20 cellular contexts compared by ENCODE assay signal in the genomic region with DNA sequence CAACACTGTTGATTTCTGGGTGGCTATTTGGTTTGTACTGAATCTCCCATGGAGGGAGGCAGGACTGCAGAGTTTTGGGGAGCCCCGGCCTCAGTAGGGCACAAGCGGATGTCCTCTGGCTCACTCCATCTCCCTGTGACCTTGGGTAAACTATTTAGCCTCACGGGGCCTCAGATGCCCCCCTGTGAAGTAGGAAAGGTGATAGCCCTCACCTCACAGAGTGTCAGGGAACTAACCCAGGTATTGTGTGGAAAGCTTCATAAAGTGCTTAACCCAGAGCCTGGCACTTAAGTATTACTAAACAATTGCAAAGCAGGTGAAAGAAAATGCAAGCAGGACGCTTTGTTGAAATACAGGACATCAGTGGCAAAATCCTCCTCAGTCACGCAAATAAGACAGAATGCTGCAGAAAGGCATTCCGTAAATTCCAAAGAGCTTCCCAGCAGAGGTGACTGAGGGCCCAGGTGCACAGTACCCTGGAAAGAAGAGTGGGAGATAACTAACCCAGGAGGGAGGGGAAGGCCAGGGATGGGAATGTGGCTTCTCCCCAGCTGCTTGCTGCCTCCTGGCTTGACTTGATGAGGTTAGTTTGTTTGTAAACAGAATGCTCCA.
"Had no signal": no experiment of that assay in that cellular context is flagged by ENCODE, and none has a peak within 500 bp of the region (broad histone marks: within the 10 kb centered on the region; RNA-seq: fewer than 3 reads in every experiment).

No MANE protein-coding gene starts in this region.

- H3K4me3 ChIP-seq: adrenal gland, body of pancreas, sigmoid colon, suprapubic skin, upper lobe of right lung had no signal

- H3K27me3 ChIP-seq: adrenal gland, body of pancreas, sigmoid colon, suprapubic skin, upper lobe of right lung had no signal

- H3K9me3 Mint-ChIP-seq: activated B cell treated with CpG ODN at 0.5 μM for 24 hours; central memory CD8-positive, alpha-beta T cell; T-helper 1 cell treated with Interleukin-12 subunit alpha and Interleukin-12 subunit beta and Interleukin-4 antibody, amounts not matched to agents 30 μg/mL and 1 μg/mL, for 36 hours had no signal

- FAIRE-seq: kidney had no signal

- H3K9me3 ChIP-seq: adrenal gland, body of pancreas, sigmoid colon, suprapubic skin, upper lobe of right lung had no signal

- H3K4me3 Mint-ChIP-seq: activated B cell treated with CpG ODN at 0.5 μM for 24 hours; central memory CD8-positive, alpha-beta T cell; nephron; T-helper 1 cell treated with Interleukin-12 subunit alpha and Interleukin-12 subunit beta and Interleukin-4 antibody, amounts not matched to agents 30 μg/mL and 1 μg/mL, for 36 hours had no signal

- ATAC-seq: body of pancreas; left ventricle myocardium superior; stimulated activated naive CD8-positive, alpha-beta T cell treated with anti-CD3 and anti-CD28 coated beads, Interleukin-15, Interleukin-2, amounts not matched to agents 100 U/mL and 50 U/mL, for 24 hours; upper lobe of right lung had no signal

- DNase-seq: activated B cell treated with CpG ODN at 0.5 μM for 24 hours; activated naive CD4-positive, alpha-beta T cell treated with anti-CD3 and anti-CD28 coated beads, Interleukin-2, amount 50 U/mL, for 16 hours; adrenal gland; body of pancreas; cortex of kidney; effector CD8-positive, alpha-beta T cell; hypothalamus; kidney; left ventricle myocardium superior; mesendoderm; sigmoid colon; stimulated activated CD4-positive, alpha-beta T cell treated with anti-CD3 and anti-CD28 coated beads, Interleukin-12 subunit alpha, Interleukin-12 subunit beta, amount 100 ng/mL, for 4 hours; stimulated activated CD4-positive, alpha-beta T cell treated with anti-CD3 and anti-CD28 coated beads, Interleukin-4, amount 100 ng/mL, for 1 hour; stimulated activated CD8-positive, alpha-beta memory T cell treated with anti-CD3 and anti-CD28 coated beads, Interleukin-4, amount 100 ng/mL, for 48 hours; stimulated activated naive CD8-positive, alpha-beta T cell treated with anti-CD3 and anti-CD28 coated beads, Interleukin-15, Interleukin-2, amounts not matched to agents 100 U/mL and 50 U/mL, for 24 hours; upper lobe of right lung had no signal

- H3K4me1 Mint-ChIP-seq: activated B cell treated with CpG ODN at 0.5 μM for 24 hours; central memory CD8-positive, alpha-beta T cell had no signal

- H3K4me1 ChIP-seq: adrenal gland had no signal

- H3K27ac ChIP-seq: adrenal gland, body of pancreas, sigmoid colon, suprapubic skin, upper lobe of right lung had no signal

- H3K27ac Mint-ChIP-seq: activated B cell treated with CpG ODN at 0.5 μM for 24 hours; nephron; T-helper 1 cell treated with Interleukin-12 subunit alpha and Interleukin-12 subunit beta and Interleukin-4 antibody, amounts not matched to agents 30 μg/mL and 1 μg/mL, for 36 hours had no signal

- H3K36me3 ChIP-seq: adrenal gland, sigmoid colon, suprapubic skin, upper lobe of right lung had no signal
